1 cellular context compared by ENCODE assay signal in the genomic region with DNA sequence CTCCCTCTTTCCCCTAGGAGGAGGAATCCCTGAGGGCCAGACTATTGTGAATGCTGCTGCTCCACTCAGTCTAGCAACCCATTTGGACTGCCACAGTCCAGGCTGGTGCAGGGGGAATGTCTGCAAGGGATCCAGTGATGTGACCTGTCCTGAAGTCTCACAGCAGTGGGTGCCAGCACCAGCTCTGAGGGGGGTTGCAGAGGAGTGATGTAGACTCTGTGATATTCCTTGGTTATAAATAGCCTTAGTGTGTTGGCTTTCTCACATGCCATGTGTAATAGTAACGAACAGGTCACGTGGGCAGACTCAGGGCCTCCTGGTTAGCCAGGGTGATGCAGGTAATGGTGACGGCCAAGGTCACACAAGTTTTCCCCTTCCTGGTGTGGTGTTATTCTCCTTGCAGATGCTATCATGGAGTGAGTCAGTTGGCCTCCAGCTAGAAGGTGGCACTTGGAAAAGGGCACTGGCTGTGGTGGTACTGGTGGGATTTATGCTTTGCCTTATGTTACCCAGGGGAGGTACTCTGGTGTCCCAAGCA.
TF ChIP-seq lines count a peak whose summit lies in the region.

No MANE protein-coding gene starts in this region.

TF ChIP-seq in GM23338, 12 proteins besides CTCF, POLR2A, EP300 and RAD21 (continued from another document):
- no peak for TF ChIP-seq ZNF462 (CRISPR knock-in tag; IDR thresholded peaks at IDR 0.05)
- no peak for TF ChIP-seq POLR2AphosphoS5 (IDR thresholded peaks at IDR 0.05; ENCODE audit: low read depth)
- TF ChIP-seq REST (IDR thresholded peaks at IDR 0.05; ENCODE audit: unreplicated experiment) = no peak
- no peak for TF ChIP-seq ZNF331 (CRISPR knock-in tag; IDR thresholded peaks at IDR 0.05; ENCODE audit: low read depth)
- TF ChIP-seq NANOG (IDR thresholded peaks at IDR 0.05; ENCODE audit: borderline replicate concordance) = no peak
- no peak for TF ChIP-seq ZNF114 (CRISPR knock-in tag; IDR thresholded peaks at IDR 0.05)
